ENCODE assay signal across 14 cellular contexts in genomic region chr19:38690146-38690545, GRCh38. TPM values are rescaled to one million over a fixed set of nuclear protein-coding genes. Genes with fewer than 3 reads are reported as not detected.
DNase-seq lines count a peak whose midpoint lies in the region; ATAC-seq and TF ChIP-seq lines count a peak whose summit lies in the region.
"Had no signal": no experiment of that assay in that cellular context is flagged by ENCODE, and none has a peak within 500 bp of the region (broad histone marks: within the 10 kb centered on the region; RNA-seq: fewer than 3 reads in every experiment).

No MANE protein-coding gene starts in this region.

- intact Hi-C loops in Right ventricle myocardium inferior (cut with DNase I) (no loop called here), Right ventricle myocardium superior (cut with DNase I) (no loop called here), esophagus muscularis mucosa (cut with DNase I) (loop anchor here (5.0 kb wide), 1 partner anchor 38 kb away; no protein-coding TSS in a partner anchor), vagina (cut with DNase I) (loop anchor here (5.0 kb wide), 1 partner anchor 33 kb away; no protein-coding TSS in a partner anchor)

- H3K4me3 ChIP-seq in esophagus muscularis mucosa (no peak overlapping the region), vagina (no peak overlapping the region)
- H3K4me3 ChIP-seq: GM12878 had no signal

- peak overlapping the region; percentile 69 for H3K27ac Mint-ChIP-seq in neural crest cell (ENCODE audit: unreplicated experiment)

- H3K36me3 Mint-ChIP-seq in neural crest cell (ENCODE audit: low read depth), result peaks cover 10% of the 10 kb centered on the region

- peaks cover 97 to 100% (median 98%) of the 10 kb centered on the region in 4 donors for H3K4me1 ChIP-seq in esophagus muscularis mucosa
- H3K4me1 ChIP-seq in vagina, result peaks cover 85% of the 10 kb centered on the region

- ATAC-seq in Right ventricle myocardium inferior (no peak), Right ventricle myocardium superior (ENCODE audit: poor library complexity) (no peak), HG02588 (IDR thresholded peaks at IDR 0.05; ENCODE audit: unreplicated experiment) (no peak)
- ATAC-seq: GM12878 had no signal

- H3K9me3 ChIP-seq in esophagus muscularis mucosa (no peaks in the 10 kb centered on the region), vagina (no peaks in the 10 kb centered on the region)

- peaks cover 75% of the 10 kb centered on the region for H3K4me1 Mint-ChIP-seq in neural crest cell

- DNase-seq in Right ventricle myocardium inferior (ENCODE audit: missing footprints) (peak; percentile 22), Right ventricle myocardium superior (no peak), esophagus muscularis mucosa (ENCODE audit: extremely low spot score) (no peak), neural crest cell (ENCODE audit: low read depth, low spot score) (no peak), vagina (ENCODE audit: extremely low spot score in 2 of 2) (no peak), cerebellar nuclear complex (lab: John Stamatoyannopoulos, UW) (no peak), NCI-H1930 (lab: John Stamatoyannopoulos, UW) (no peak)
- DNase-seq: activated CD4-positive, alpha-beta T cell treated with anti-CD3 and anti-CD28 coated beads, Interleukin-2, amount 50 U/mL, for 1 hour; activated gamma-delta T cell treated with Interleukin-2 at 50 U/mL for 16 hours; NCI-H2081 treated with DMSO at 0.1 percent for 48 hours; stimulated activated CD4-positive, alpha-beta T cell treated with anti-CD3 and anti-CD28 coated beads, Interleukin-4, amount 100 ng/mL, for 24 hours had no signal

- H3K36me3 ChIP-seq in esophagus muscularis mucosa (peaks cover 0 to 10% (median 0%) of the 10 kb centered on the region in 4 donors), vagina (no peaks in the 10 kb centered on the region)

- no peaks in the 10 kb centered on the region for H3K27me3 Mint-ChIP-seq in neural crest cell (ENCODE audit: low read depth)

- TF ChIP-seq POLR2A in esophagus muscularis mucosa (IDR thresholded peaks at IDR 0.05; ENCODE audit: low read depth) (no peak), vagina (IDR thresholded peaks at IDR 0.05) (no peak)

- 91% methylated on average over 14 of the region's 14 CpGs for WGBS in esophagus muscularis mucosa

- H3K27me3 ChIP-seq in esophagus muscularis mucosa (no peaks in the 10 kb centered on the region), vagina (no peaks in the 10 kb centered on the region)

- H3K9me3 Mint-ChIP-seq in neural crest cell, result no peaks in the 10 kb centered on the region

- no peak for TF ChIP-seq EP300 in esophagus muscularis mucosa (IDR thresholded peaks at IDR 0.05)

- TF ChIP-seq CTCF in esophagus muscularis mucosa (IDR thresholded peaks at IDR 0.05) (no peak), neural crest cell (conservative IDR thresholded peaks at IDR 0.05) (no peak), vagina (IDR thresholded peaks at IDR 0.05) (no peak)

- H3K27ac ChIP-seq in esophagus muscularis mucosa (replicated peaks in 1 of 4) (peak overlapping the region; percentile 92 to 98 (median 96)), vagina (peak overlapping the region; percentile 98)

- no peak overlapping the region for H3K4me3 Mint-ChIP-seq in neural crest cell

RNA-seq across cellular contexts. Expression of gene ACTN4, which starts 42.7 kb away (rescaled TPM):
- total RNA-seq in Right ventricle myocardium inferior, result 145 TPM
- total RNA-seq in Right ventricle myocardium superior, result 125 TPM
- 100 to 1,000 TPM; 416 to 816 (median 598) TPM for total RNA-seq in esophagus muscularis mucosa
- 324 and 335 TPM in 2 replicates for total RNA-seq in neural crest cell
- 513 TPM for total RNA-seq in vagina

RNA-seq across cellular contexts. Expression of gene CAPN12, which starts 54.1 kb away (rescaled TPM):
- total RNA-seq in Right ventricle myocardium inferior (not detected), Right ventricle myocardium superior (not detected), esophagus muscularis mucosa (1 to 10 TPM in 3 of 4 donors, under 1 TPM in 1; 0.83 to 2.1 (median 1.6) TPM), neural crest cell (not detected in 2 replicates), vagina (9.6 TPM)
- total RNA-seq: LHCN-M2 had no signal

Comparison
In these comparisons a context has a peak if more than half of its experiments do, and no peak if none do; other contexts are left out.
1. intact Hi-C loops: an anchor here in esophagus muscularis mucosa (5.0 kb wide) and vagina (5.0 kb wide); none called in Right ventricle myocardium inferior and Right ventricle myocardium superior.